In the genomic region with DNA sequence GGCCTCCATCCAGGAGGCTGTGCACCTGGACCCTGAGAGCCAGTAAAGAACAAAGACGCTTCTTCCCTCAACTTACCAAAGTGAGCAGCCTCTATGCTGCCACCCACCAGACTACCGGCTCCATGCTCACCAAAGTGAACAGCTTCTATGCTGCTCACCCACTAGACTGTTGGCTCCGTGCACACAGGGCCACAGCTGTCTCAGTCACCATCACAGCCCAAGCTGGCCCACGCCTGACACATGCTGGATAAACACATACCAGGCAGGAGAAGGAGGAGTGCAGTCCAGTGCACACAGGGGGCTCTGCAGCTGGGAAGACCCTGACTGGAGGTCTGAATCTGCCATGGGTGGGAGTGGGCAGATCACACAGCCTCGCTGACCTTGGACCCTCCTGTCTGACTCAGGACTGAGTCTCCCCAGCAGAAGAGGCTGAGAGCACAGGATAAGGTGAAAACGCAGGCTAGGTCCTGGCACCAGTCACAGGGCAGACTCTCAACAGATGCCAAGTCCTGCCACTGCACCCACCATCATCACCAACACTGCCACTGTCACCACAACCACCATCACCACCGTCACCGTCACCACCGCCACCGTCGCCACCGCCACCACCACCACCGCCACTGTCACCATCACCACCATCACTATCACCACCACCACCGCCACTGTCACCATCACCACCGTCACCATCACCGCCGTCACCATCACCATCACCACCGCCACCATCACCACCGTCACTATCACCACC, we compare ENCODE assay signal across 1 cellular context.
TF ChIP-seq lines count a peak whose summit lies in the region.

No MANE protein-coding gene starts in this region.

TF ChIP-seq in WTC11, 78 proteins besides CTCF, POLR2A, EP300 and RAD21 (continued from another document):
- no peak for TF ChIP-seq STAT6 (CRISPR knock-in tag; conservative IDR thresholded peaks at IDR 0.05; ENCODE audit: low read depth)
- no peak for TF ChIP-seq IRF2 (CRISPR knock-in tag; IDR thresholded peaks at IDR 0.05; ENCODE audit: borderline replicate concordance, low read depth)
- no peak for TF ChIP-seq SOX15 (CRISPR knock-in tag; IDR thresholded peaks at IDR 0.05)
- no peak for TF ChIP-seq TEAD1 (CRISPR knock-in tag; IDR thresholded peaks at IDR 0.05)
- TF ChIP-seq MYBL2 (CRISPR knock-in tag; IDR thresholded peaks at IDR 0.05) = no peak
- no peak for TF ChIP-seq GABPB1 (CRISPR knock-in tag; IDR thresholded peaks at IDR 0.05)
- no peak for TF ChIP-seq ATF2 (CRISPR knock-in tag; IDR thresholded peaks at IDR 0.05; ENCODE audit: borderline replicate concordance, low read depth)
- no peak for TF ChIP-seq ZNF396 (CRISPR knock-in tag; IDR thresholded peaks at IDR 0.05; ENCODE audit: borderline replicate concordance)
- no peak for TF ChIP-seq OVOL2 (CRISPR knock-in tag; IDR thresholded peaks at IDR 0.05; ENCODE audit: borderline replicate concordance)
- no peak for TF ChIP-seq SMAD4 (CRISPR knock-in tag; IDR thresholded peaks at IDR 0.05)
- TF ChIP-seq, protein P1, sequence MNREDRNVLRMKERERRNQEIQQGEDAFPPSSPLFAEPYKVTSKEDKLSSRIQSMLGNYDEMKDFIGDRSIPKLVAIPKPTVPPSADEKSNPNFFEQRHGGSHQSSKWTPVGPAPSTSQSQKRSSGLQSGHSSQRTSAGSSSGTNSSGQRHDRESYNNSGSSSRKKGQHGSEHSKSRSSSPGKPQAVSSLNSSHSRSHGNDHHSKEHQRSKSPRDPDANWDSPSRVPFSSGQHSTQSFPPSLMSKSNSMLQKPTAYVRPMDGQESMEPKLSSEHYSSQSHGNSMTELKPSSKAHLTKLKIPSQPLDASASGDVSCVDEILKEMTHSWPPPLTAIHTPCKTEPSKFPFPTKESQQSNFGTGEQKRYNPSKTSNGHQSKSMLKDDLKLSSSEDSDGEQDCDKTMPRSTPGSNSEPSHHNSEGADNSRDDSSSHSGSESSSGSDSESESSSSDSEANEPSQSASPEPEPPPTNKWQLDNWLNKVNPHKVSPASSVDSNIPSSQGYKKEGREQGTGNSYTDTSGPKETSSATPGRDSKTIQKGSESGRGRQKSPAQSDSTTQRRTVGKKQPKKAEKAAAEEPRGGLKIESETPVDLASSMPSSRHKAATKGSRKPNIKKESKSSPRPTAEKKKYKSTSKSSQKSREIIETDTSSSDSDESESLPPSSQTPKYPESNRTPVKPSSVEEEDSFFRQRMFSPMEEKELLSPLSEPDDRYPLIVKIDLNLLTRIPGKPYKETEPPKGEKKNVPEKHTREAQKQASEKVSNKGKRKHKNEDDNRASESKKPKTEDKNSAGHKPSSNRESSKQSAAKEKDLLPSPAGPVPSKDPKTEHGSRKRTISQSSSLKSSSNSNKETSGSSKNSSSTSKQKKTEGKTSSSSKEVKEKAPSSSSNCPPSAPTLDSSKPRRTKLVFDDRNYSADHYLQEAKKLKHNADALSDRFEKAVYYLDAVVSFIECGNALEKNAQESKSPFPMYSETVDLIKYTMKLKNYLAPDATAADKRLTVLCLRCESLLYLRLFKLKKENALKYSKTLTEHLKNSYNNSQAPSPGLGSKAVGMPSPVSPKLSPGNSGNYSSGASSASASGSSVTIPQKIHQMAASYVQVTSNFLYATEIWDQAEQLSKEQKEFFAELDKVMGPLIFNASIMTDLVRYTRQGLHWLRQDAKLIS (CRISPR knock-in tag; IDR thresholded peaks at IDR 0.05; ENCODE audit: borderline replicate concordance) = no peak
- no peak for TF ChIP-seq FOXP1 (CRISPR knock-in tag; IDR thresholded peaks at IDR 0.05; ENCODE audit: borderline replicate concordance)
- TF ChIP-seq, protein P2, sequence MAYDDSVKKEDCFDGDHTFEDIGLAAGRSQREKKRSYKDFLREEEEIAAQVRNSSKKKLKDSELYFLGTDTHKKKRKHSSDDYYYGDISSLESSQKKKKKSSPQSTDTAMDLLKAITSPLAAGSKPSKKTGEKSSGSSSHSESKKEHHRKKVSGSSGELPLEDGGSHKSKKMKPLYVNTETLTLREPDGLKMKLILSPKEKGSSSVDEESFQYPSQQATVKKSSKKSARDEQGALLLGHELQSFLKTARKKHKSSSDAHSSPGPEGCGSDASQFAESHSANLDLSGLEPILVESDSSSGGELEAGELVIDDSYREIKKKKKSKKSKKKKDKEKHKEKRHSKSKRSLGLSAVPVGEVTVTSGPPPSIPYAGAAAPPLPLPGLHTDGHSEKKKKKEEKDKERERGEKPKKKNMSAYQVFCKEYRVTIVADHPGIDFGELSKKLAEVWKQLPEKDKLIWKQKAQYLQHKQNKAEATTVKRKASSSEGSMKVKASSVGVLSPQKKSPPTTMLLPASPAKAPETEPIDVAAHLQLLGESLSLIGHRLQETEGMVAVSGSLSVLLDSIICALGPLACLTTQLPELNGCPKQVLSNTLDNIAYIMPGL (CRISPR knock-in tag; IDR thresholded peaks at IDR 0.05) = no peak
